1 cellular context compared by ENCODE assay signal in genomic region chr4:60522265-60522664, GRCh38.
TF ChIP-seq lines count a peak whose summit lies in the region.

No MANE protein-coding gene starts in this region.

TF ChIP-seq in GM23338, 12 proteins besides CTCF, POLR2A, EP300 and RAD21 (continued from another document):
- no peak for TF ChIP-seq ETS1 (IDR thresholded peaks at IDR 0.05)
- no peak for TF ChIP-seq ZNF114 (CRISPR knock-in tag; IDR thresholded peaks at IDR 0.05)
- TF ChIP-seq EZH2phosphoT487 (IDR thresholded peaks at IDR 0.05; ENCODE audit: unreplicated experiment): no peak
- no peak for TF ChIP-seq POLR2AphosphoS5 (IDR thresholded peaks at IDR 0.05; ENCODE audit: low read depth)
- no peak for TF ChIP-seq EZH2 (IDR thresholded peaks at IDR 0.05; ENCODE audit: low read depth, unreplicated experiment)
- no peak for TF ChIP-seq JUNB (IDR thresholded peaks at IDR 0.05; ENCODE audit: unreplicated experiment)
- TF ChIP-seq NANOG (IDR thresholded peaks at IDR 0.05; ENCODE audit: borderline replicate concordance): no peak
- no peak for TF ChIP-seq ZNF462 (CRISPR knock-in tag; IDR thresholded peaks at IDR 0.05)
